ENCODE assay signal across 17 cellular contexts in the genomic region with DNA sequence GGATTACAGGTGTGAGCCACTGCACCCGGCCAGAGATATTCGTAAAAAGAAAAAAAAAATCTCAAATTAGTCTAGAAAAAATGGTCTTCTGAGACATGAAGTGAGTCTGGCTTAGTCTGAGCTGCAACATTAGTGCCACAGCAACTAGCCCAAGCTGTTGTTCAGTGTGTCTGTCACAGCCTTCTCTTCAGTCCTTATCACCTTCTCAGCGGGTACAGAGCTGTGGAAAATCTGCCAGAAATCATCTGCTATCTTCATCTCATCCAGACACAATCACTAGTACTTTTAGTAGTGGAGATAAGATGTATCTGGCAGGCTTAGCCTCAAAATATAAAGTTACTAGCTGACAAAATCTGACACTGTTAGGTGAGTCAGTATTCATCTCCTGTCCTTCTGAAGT.
DNase-seq lines count a peak whose midpoint lies in the region; ATAC-seq and TF ChIP-seq lines count a peak whose summit lies in the region.
"Had no signal": no experiment of that assay in that cellular context is flagged by ENCODE, and none has a peak within 500 bp of the region (broad histone marks: within the 10 kb centered on the region; RNA-seq: fewer than 3 reads in every experiment).

No MANE protein-coding gene starts in this region.

- peaks cover 6% of the 10 kb centered on the region for H3F3A ChIP-seq in smooth muscle cell (ENCODE audit: low read depth)

- intact Hi-C loops in cardiac septum (cut with DNase I), result no loop called here
- intact Hi-C loops in mucosa of descending colon (cut with DNase I, micrococcal nuclease), result no loop called here

- H3K4me1 ChIP-seq in cardiac muscle cell (ENCODE audit: low read depth) (peaks cover 23% of the 10 kb centered on the region), smooth muscle cell (ENCODE audit: low read depth) (peaks cover 16% of the 10 kb centered on the region), mucosa of descending colon (ENCODE audit: low read depth) (no peaks in the 10 kb centered on the region)

- no peak overlapping the region for H3K9ac ChIP-seq in smooth muscle cell (ENCODE audit: low read depth)

- H3K27ac Mint-ChIP-seq in glutamatergic neuron (ENCODE audit: unreplicated experiment), result peak overlapping the region; percentile 17
- H3K27ac Mint-ChIP-seq: CD14-positive monocyte had no signal

- no peak overlapping the region for H3K4me3 ChIP-seq in cardiac muscle cell
- no peak overlapping the region for H3K4me3 ChIP-seq in smooth muscle cell
- no peak overlapping the region for H3K4me3 ChIP-seq in mucosa of descending colon

- TF ChIP-seq CTCF in cardiac muscle cell (IDR thresholded peaks at IDR 0.05; ENCODE audit: low read depth, low read length), result no peak
- no peak for TF ChIP-seq CTCF in glutamatergic neuron (IDR thresholded peaks at IDR 0.05; ENCODE audit: partially characterized antibody, unreplicated experiment)
- no peak for TF ChIP-seq CTCF in smooth muscle cell (IDR thresholded peaks at IDR 0.05; ENCODE audit: borderline replicate concordance, insufficient read depth, poor library complexity, severe bottlenecking)
- TF ChIP-seq CTCF in mucosa of descending colon (IDR thresholded peaks at IDR 0.05), result no peak

- H3K79me2 ChIP-seq in smooth muscle cell (ENCODE audit: low read depth), result peaks cover 13% of the 10 kb centered on the region

- H3K36me3 ChIP-seq in cardiac muscle cell (peaks cover 14% of the 10 kb centered on the region), smooth muscle cell (ENCODE audit: low read depth) (peaks cover 12% of the 10 kb centered on the region), mucosa of descending colon (ENCODE audit: low read depth) (no peaks in the 10 kb centered on the region)

- peak overlapping the region; percentile 75 for H3K27ac ChIP-seq in cardiac muscle cell
- peak overlapping the region; percentile 61 for H3K27ac ChIP-seq in smooth muscle cell (ENCODE audit: low read depth)

- H3K9me3 ChIP-seq in cardiac muscle cell (ENCODE audit: low read depth) (no peaks in the 10 kb centered on the region), smooth muscle cell (replicated peaks; ENCODE audit: low read depth) (peaks cover 4% of the 10 kb centered on the region), mucosa of descending colon (no peaks in the 10 kb centered on the region)

- ATAC-seq in mucosa of descending colon, result no peak
- ATAC-seq: Right ventricle myocardium inferior had no signal

- H3K4me3 Mint-ChIP-seq in glutamatergic neuron (ENCODE audit: unreplicated experiment), result no peak overlapping the region
- H3K4me3 Mint-ChIP-seq: CD14-positive monocyte had no signal

- WGBS in smooth muscle cell (ENCODE audit: low lambda C conversion rate), result 47% methylated on average over 3 of the region's 3 CpGs

- H3K27me3 Mint-ChIP-seq in glutamatergic neuron (ENCODE audit: unreplicated experiment), result no peaks in the 10 kb centered on the region

- no peak overlapping the region for H2AFZ ChIP-seq in smooth muscle cell (ENCODE audit: low read depth)

- DNase-seq in cardiac muscle cell (ENCODE audit: low read depth in 1 of 2, low spot score in 1 of 2) (no peak), cardiac septum (ENCODE audit: low spot score) (no peak), M059J (ENCODE audit: low read depth) (peak; percentile 4), glutamatergic neuron (no peak), smooth muscle cell (lab: John Stamatoyannopoulos, UW; ENCODE audit: unreplicated experiment) (no peak), NCI-H82 treated with DMSO at 0.1 percent for 48 hours (lab: John Stamatoyannopoulos, UW; ENCODE audit: unreplicated experiment) (no peak), mucosa of descending colon (no peak), HEK293T (ENCODE audit: extremely low spot score) (no peak)
- DNase-seq: DMS53, GF-D8, KBM-7, NCI-H1105 treated with DMSO at 0.1 percent for 48 hours, NCI-H1694 treated with DMSO at 0.1 percent for 48 hours, NCI-H446, NCI-H526 had no signal

- no peaks in the 10 kb centered on the region for H3K36me3 Mint-ChIP-seq in glutamatergic neuron (ENCODE audit: unreplicated experiment)

- POLR2A ChIA-PET in HEK293T (lab: Yijun Ruan, JAX), result no interaction called here

- CTCF ChIA-PET in HEK293T (lab: Yijun Ruan, JAX), result no interaction called here

- no peak overlapping the region for H3K4me2 ChIP-seq in smooth muscle cell

- peaks cover 42% of the 10 kb centered on the region for H3K4me1 Mint-ChIP-seq in glutamatergic neuron (ENCODE audit: low read depth, unreplicated experiment)

- peaks cover 5% of the 10 kb centered on the region for H3K9me3 Mint-ChIP-seq in glutamatergic neuron (ENCODE audit: unreplicated experiment)
- H3K9me3 Mint-ChIP-seq: CD14-positive monocyte had no signal

- H4K20me1 ChIP-seq in smooth muscle cell (ENCODE audit: low read depth), result peaks cover 13% of the 10 kb centered on the region

- H3K27me3 ChIP-seq in cardiac muscle cell (no peaks in the 10 kb centered on the region), smooth muscle cell (ENCODE audit: low read depth) (no peaks in the 10 kb centered on the region)

TF ChIP-seq in HEK293T, 16 proteins besides CTCF, POLR2A, EP300 and RAD21:
- TF ChIP-seq BHLHE40 (IDR thresholded peaks at IDR 0.05; ENCODE audit: borderline replicate concordance) (no peak), LEF1 (IDR thresholded peaks at IDR 0.05; ENCODE audit: borderline replicate concordance) (no peak), TARDBP (IDR thresholded peaks at IDR 0.05) (no peak), ZNF384 (IDR thresholded peaks at IDR 0.05) (no peak), FOXM1 (IDR thresholded peaks at IDR 0.05; ENCODE audit: borderline replicate concordance) (no peak)
